In the genomic region with DNA sequence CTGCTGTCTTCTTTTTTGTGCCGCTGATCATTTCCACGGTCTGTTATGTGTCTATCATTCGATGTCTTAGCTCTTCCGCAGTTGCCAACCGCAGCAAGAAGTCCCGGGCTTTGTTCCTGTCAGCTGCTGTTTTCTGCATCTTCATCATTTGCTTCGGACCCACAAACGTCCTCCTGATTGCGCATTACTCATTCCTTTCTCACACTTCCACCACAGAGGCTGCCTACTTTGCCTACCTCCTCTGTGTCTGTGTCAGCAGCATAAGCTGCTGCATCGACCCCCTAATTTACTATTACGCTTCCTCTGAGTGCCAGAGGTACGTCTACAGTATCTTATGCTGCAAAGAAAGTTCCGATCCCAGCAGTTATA, we compare ENCODE assay signal across 1 cellular context.
TF ChIP-seq lines count a peak whose summit lies in the region.

No MANE protein-coding gene starts in this region.

TF ChIP-seq in GM23338, 12 proteins besides CTCF, POLR2A, EP300 and RAD21 (continued from another document):
- TF ChIP-seq, protein P1, sequence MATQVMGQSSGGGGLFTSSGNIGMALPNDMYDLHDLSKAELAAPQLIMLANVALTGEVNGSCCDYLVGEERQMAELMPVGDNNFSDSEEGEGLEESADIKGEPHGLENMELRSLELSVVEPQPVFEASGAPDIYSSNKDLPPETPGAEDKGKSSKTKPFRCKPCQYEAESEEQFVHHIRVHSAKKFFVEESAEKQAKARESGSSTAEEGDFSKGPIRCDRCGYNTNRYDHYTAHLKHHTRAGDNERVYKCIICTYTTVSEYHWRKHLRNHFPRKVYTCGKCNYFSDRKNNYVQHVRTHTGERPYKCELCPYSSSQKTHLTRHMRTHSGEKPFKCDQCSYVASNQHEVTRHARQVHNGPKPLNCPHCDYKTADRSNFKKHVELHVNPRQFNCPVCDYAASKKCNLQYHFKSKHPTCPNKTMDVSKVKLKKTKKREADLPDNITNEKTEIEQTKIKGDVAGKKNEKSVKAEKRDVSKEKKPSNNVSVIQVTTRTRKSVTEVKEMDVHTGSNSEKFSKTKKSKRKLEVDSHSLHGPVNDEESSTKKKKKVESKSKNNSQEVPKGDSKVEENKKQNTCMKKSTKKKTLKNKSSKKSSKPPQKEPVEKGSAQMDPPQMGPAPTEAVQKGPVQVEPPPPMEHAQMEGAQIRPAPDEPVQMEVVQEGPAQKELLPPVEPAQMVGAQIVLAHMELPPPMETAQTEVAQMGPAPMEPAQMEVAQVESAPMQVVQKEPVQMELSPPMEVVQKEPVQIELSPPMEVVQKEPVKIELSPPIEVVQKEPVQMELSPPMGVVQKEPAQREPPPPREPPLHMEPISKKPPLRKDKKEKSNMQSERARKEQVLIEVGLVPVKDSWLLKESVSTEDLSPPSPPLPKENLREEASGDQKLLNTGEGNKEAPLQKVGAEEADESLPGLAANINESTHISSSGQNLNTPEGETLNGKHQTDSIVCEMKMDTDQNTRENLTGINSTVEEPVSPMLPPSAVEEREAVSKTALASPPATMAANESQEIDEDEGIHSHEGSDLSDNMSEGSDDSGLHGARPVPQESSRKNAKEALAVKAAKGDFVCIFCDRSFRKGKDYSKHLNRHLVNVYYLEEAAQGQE (IDR thresholded peaks at IDR 0.05; ENCODE audit: unreplicated experiment) = no peak
- no peak for TF ChIP-seq POLR2AphosphoS5 (IDR thresholded peaks at IDR 0.05; ENCODE audit: low read depth)
- no peak for TF ChIP-seq EZH2 (IDR thresholded peaks at IDR 0.05; ENCODE audit: low read depth, unreplicated experiment)
